In genomic region chr15:93307513-93307912, GRCh38 we compare ENCODE assay signal across 28 cellular contexts.
"Had no signal": no experiment of that assay in that cellular context is flagged by ENCODE, and none has a peak within 500 bp of the region (broad histone marks: within the 10 kb centered on the region; RNA-seq: fewer than 3 reads in every experiment).

No MANE protein-coding gene starts in this region.

- H3K27me3 ChIP-seq: adrenal gland, body of pancreas, colonic mucosa, gastrocnemius medialis, hepatocyte, pancreas, suprapubic skin, tibial artery, upper lobe of right lung had no signal

- ATAC-seq: activated CD8-positive, alpha-beta T cell treated with anti-CD3 and anti-CD28 coated beads for 36 hours; body of pancreas; gastrocnemius medialis; left cardiac atrium; pancreas; psoas muscle; upper lobe of right lung had no signal

- H3K27ac Mint-ChIP-seq: activated B cell treated with CpG ODN at 0.5 μM for 24 hours; activated CD8-positive, alpha-beta T cell treated with anti-CD3 and anti-CD28 coated beads for 36 hours; activated naive CD8-positive, alpha-beta T cell; activated T-helper 2 cell treated with anti-CD3 and anti-CD28 coated beads, Interferon-gamma antibody, Interleukin-2, Interleukin-4, amounts not matched to agents 10 μg/mL and 5 μg/mL and 100 μg/mL, durations not matched to agents 14 hours and 24 hours and 36 hours; nephron had no signal

- H3K9me3 Mint-ChIP-seq: activated CD8-positive, alpha-beta T cell treated with anti-CD3 and anti-CD28 coated beads for 36 hours; activated T-helper 2 cell treated with anti-CD3 and anti-CD28 coated beads, Interferon-gamma antibody, Interleukin-2, Interleukin-4, amounts not matched to agents 10 μg/mL and 5 μg/mL and 100 μg/mL, durations not matched to agents 14 hours and 24 hours and 36 hours; nephron had no signal

- DNase-seq: activated B cell treated with CpG ODN at 0.5 μM for 24 hours; activated CD4-positive, alpha-beta T cell treated with anti-CD3 and anti-CD28 coated beads, Interleukin-2, amount 50 U/mL, for 1 hour; activated CD8-positive, alpha-beta T cell treated with anti-CD3 and anti-CD28 coated beads for 36 hours; activated naive CD4-positive, alpha-beta T cell treated with Interleukin-2 at 50 U/mL for 16 hours; activated T-cell treated with anti-CD3 and anti-CD28 coated beads, Interleukin-2, amount 50 U/mL, for 48 hours; adrenal gland; aorta; body of pancreas; cerebellar nuclear complex; colonic mucosa; effector memory CD4-positive, alpha-beta T cell; gastrocnemius medialis; left cardiac atrium; mammary epithelial cell; pancreas; psoas muscle; stimulated activated CD4-positive, alpha-beta T cell treated with anti-CD3 and anti-CD28 coated beads, Interleukin-15, amount 100 ng/mL, for 24 hours; stimulated activated CD4-positive, alpha-beta T cell treated with anti-CD3 and anti-CD28 coated beads, Interleukin-2, amount 100 ng/mL, for 24 hours; stimulated activated naive CD4-positive, alpha-beta T cell; T-helper 2 cell; tibial artery; upper lobe of right lung had no signal

- H3K36me3 ChIP-seq: adrenal gland, colonic mucosa, gastrocnemius medialis, pancreas, suprapubic skin, tibial artery, upper lobe of right lung had no signal

- H3K36me3 Mint-ChIP-seq: activated naive CD8-positive, alpha-beta T cell had no signal

- H3K9me3 ChIP-seq: adrenal gland, body of pancreas, colonic mucosa, gastrocnemius medialis, pancreas, psoas muscle, suprapubic skin, tibial artery, upper lobe of right lung had no signal

- H3K4me3 Mint-ChIP-seq: activated B cell treated with CpG ODN at 0.5 μM for 24 hours; activated CD8-positive, alpha-beta T cell treated with anti-CD3 and anti-CD28 coated beads for 36 hours; activated naive CD8-positive, alpha-beta T cell; nephron had no signal

- H3K4me1 Mint-ChIP-seq: activated B cell treated with CpG ODN at 0.5 μM for 24 hours had no signal

- H3K27me3 Mint-ChIP-seq: activated B cell treated with CpG ODN at 0.5 μM for 24 hours; activated CD8-positive, alpha-beta T cell treated with anti-CD3 and anti-CD28 coated beads for 36 hours; activated naive CD8-positive, alpha-beta T cell had no signal

- H3K4me3 ChIP-seq: adrenal gland, body of pancreas, colonic mucosa, gastrocnemius medialis, hepatocyte, pancreas, psoas muscle, smooth muscle cell, suprapubic skin, tibial artery, upper lobe of right lung had no signal

- H3K4me1 ChIP-seq: adrenal gland, body of pancreas, colonic mucosa, gastrocnemius medialis, pancreas, psoas muscle, suprapubic skin, tibial artery, upper lobe of right lung had no signal

- H3K27ac ChIP-seq: adrenal gland, body of pancreas, colonic mucosa, gastrocnemius medialis, hepatocyte, pancreas, psoas muscle, suprapubic skin, tibial artery, upper lobe of right lung had no signal
